8 cellular contexts compared by ENCODE assay signal in genomic region chr17:63446218-63446980, GRCh38. TPM values are rescaled to one million over a fixed set of nuclear protein-coding genes. Genes with fewer than 3 reads are reported as not detected.
DNase-seq lines count a peak whose midpoint lies in the region; ATAC-seq, FAIRE-seq and TF ChIP-seq lines count a peak whose summit lies in the region.

CYB561 (minus strand) TSS chr17:63446306; CDS start chr17:63437547, 8,759 bp downstream.

- POLR2A ChIA-PET in A549 (lab: Yijun Ruan, JAX) = interaction anchor here (0.8 to 3.0 kb wide), 7 partner anchors 11 to 382 kb away, joined by 3 to 10 read pairs (median 3); partner anchors contain the start of gene MAP3K3
- POLR2A ChIA-PET in activated CD4-positive, alpha-beta memory T cell treated with anti-CD3 and anti-CD28 coated beads, Interleukin-2, amount 10 ng/mL, durations not matched to agents 7 days and 5 days (lab: Charles Lee) = interaction anchor here (0.8 to 3.5 kb wide), 14 partner anchors 11 to 252 kb away, joined by 3 to 30 read pairs (median 4); partner anchors contain the start of genes ACE, DCAF7 and TACO1

- peak within 1 kb of the TSS; percentile 64 for H3K4me3 Mint-ChIP-seq in activated CD4-positive, alpha-beta memory T cell treated with anti-CD3 and anti-CD28 coated beads, Interleukin-2, amount 10 ng/mL, durations not matched to agents 7 days and 5 days
- H3K4me3 Mint-ChIP-seq in effector memory CD8-positive, alpha-beta T cell = peak within 1 kb of the TSS; percentile 74 to 83

- H3K9me3 ChIP-seq in A549 = no peaks in the 10 kb centered on the region

- no peak for FAIRE-seq in A549 (lab: Jason Lieb, UNC)
- FAIRE-seq in GM18507 (lab: Jason Lieb, UNC) = no peak

- TF ChIP-seq CTCF in A549 (IDR thresholded peaks at IDR 0.05) = no peak

- H3K4me2 ChIP-seq in A549 = peak within 1 kb of the TSS; percentile 94

- peaks cover 3% of the 10 kb centered on the region for H3K27me3 Mint-ChIP-seq in activated CD4-positive, alpha-beta memory T cell treated with anti-CD3 and anti-CD28 coated beads, Interleukin-2, amount 10 ng/mL, durations not matched to agents 7 days and 5 days
- no peaks in the 10 kb centered on the region for H3K27me3 Mint-ChIP-seq in effector memory CD8-positive, alpha-beta T cell

- no peaks in the 10 kb centered on the region for H3K36me3 Mint-ChIP-seq in activated CD4-positive, alpha-beta memory T cell treated with anti-CD3 and anti-CD28 coated beads, Interleukin-2, amount 10 ng/mL, durations not matched to agents 7 days and 5 days (ENCODE audit: low read depth)
- peaks cover 33% of the 10 kb centered on the region for H3K36me3 Mint-ChIP-seq in effector memory CD8-positive, alpha-beta T cell (ENCODE audit: insufficient read depth)

- peak within 1 kb of the TSS; percentile 69 for H3K4me3 ChIP-seq in A549

- H3K27ac ChIP-seq in A549 = peak within 1 kb of the TSS; percentile 94 to 98

- peaks cover 43% of the 10 kb centered on the region for H3K4me1 Mint-ChIP-seq in activated CD4-positive, alpha-beta memory T cell treated with anti-CD3 and anti-CD28 coated beads, Interleukin-2, amount 10 ng/mL, durations not matched to agents 7 days and 5 days
- peaks cover 12 to 36% of the 10 kb centered on the region in 2 donors for H3K4me1 Mint-ChIP-seq in effector memory CD8-positive, alpha-beta T cell (ENCODE audit: low read depth in 2 of 2)

- peak within 1 kb of the TSS; percentile 69 for H3K27ac Mint-ChIP-seq in activated CD4-positive, alpha-beta memory T cell treated with anti-CD3 and anti-CD28 coated beads, Interleukin-2, amount 10 ng/mL, durations not matched to agents 7 days and 5 days
- H3K27ac Mint-ChIP-seq in effector memory CD8-positive, alpha-beta T cell = peak within 1 kb of the TSS; percentile 91 to 98

- CTCF ChIA-PET in A549 (lab: Yijun Ruan, JAX) = interaction anchor here (0.7 to 23.8 kb wide), 14 partner anchors 12 to 169 kb away, joined by 3 to 364 read pairs (median 4); partner anchors contain the start of genes ACE and DCAF7
- CTCF ChIA-PET in activated CD4-positive, alpha-beta memory T cell treated with anti-CD3 and anti-CD28 coated beads, Interleukin-2, amount 10 ng/mL, durations not matched to agents 7 days and 5 days (lab: Charles Lee) = interaction anchor here (0.7 to 2.1 kb wide), 7 partner anchors 11 to 252 kb away, joined by 3 to 12 read pairs (median 3); partner anchors contain the start of gene ACE

- DNase-seq in A549 (ENCODE audit: low read depth in 1 of 2, low spot score in 1 of 2) (peak; percentile 81 to 92), GM18507 (ENCODE audit: extremely low spot score, insufficient read length, low read depth) (peak; percentile 84), NCI-H226 (peak; percentile 50), mesenteric fat pad (ENCODE audit: low spot score) (peak; percentile 95)
- DNase-seq in activated CD4-positive, alpha-beta memory T cell treated with anti-CD3 and anti-CD28 coated beads, Interleukin-2, amount 10 ng/mL, durations not matched to agents 7 days and 5 days = peak; percentile 74
- peak; percentile 62 to 74 (median 70) for DNase-seq in effector memory CD8-positive, alpha-beta T cell
- DNase-seq in stimulated activated CD8-positive, alpha-beta memory T cell treated with anti-CD3 and anti-CD28 coated beads, Interleukin-15, amount 100 ng/mL, for 24 hours (ENCODE audit: low read depth) = peak; percentile 56

- 52% methylated on average over 22 of the region's 89 CpGs for WGBS in A549 (ENCODE audit: missing lambda C conversion rate)

- no peak for TF ChIP-seq EP300 in A549 (IDR thresholded peaks at IDR 0.05)

- ATAC-seq in A549 (peak; percentile 75), HG02973 (IDR thresholded peaks at IDR 0.05; ENCODE audit: unreplicated experiment) (peak; percentile 51)
- ATAC-seq in effector memory CD8-positive, alpha-beta T cell (replicated peaks) = peak; percentile 58

- H3K9me3 Mint-ChIP-seq in activated CD4-positive, alpha-beta memory T cell treated with anti-CD3 and anti-CD28 coated beads, Interleukin-2, amount 10 ng/mL, durations not matched to agents 7 days and 5 days = no peaks in the 10 kb centered on the region
- H3K9me3 Mint-ChIP-seq in effector memory CD8-positive, alpha-beta T cell = no peaks in the 10 kb centered on the region

- TF ChIP-seq RAD21 in A549 (conservative IDR thresholded peaks at IDR 0.05 in 1 of 2, IDR thresholded peaks at IDR 0.05 in 1 of 2) = no peak

- TF ChIP-seq POLR2A in A549 (IDR thresholded peaks at IDR 0.05; ENCODE audit: low read length) = peak; percentile 47

- H3K4me1 ChIP-seq in A549 = peaks cover 15% of the 10 kb centered on the region

TF ChIP-seq in A549, 52 proteins besides CTCF, POLR2A, EP300 and RAD21 (continues in another document):
- TF ChIP-seq, protein P1, sequence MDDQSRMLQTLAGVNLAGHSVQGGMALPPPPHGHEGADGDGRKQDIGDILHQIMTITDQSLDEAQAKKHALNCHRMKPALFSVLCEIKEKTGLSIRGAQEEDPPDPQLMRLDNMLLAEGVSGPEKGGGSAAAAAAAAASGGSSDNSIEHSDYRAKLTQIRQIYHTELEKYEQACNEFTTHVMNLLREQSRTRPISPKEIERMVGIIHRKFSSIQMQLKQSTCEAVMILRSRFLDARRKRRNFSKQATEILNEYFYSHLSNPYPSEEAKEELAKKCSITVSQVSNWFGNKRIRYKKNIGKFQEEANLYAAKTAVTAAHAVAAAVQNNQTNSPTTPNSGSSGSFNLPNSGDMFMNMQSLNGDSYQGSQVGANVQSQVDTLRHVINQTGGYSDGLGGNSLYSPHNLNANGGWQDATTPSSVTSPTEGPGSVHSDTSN (IDR thresholded peaks at IDR 0.05) = no peak
- peak; percentile 96 for TF ChIP-seq TP53 (CRISPR knock-in tag; IDR thresholded peaks at IDR 0.05)
- TF ChIP-seq HEYL (CRISPR knock-in tag; IDR thresholded peaks at IDR 0.05) = 0 out of 2 replicates have a peak, but pooled peaks have one; percentile 33
- peak; percentile 99 for TF ChIP-seq HOXB13 (CRISPR knock-in tag; IDR thresholded peaks at IDR 0.05; ENCODE audit: low read depth)
- TF ChIP-seq BHLHE40 (IDR thresholded peaks at IDR 0.05; ENCODE audit: low read depth, low read length) = peak; percentile 98
- peak; percentile 86 for TF ChIP-seq MYC (IDR thresholded peaks at IDR 0.05; ENCODE audit: borderline replicate concordance, low read length)
- TF ChIP-seq NPAS2 (CRISPR knock-in tag; IDR thresholded peaks at IDR 0.05; ENCODE audit: borderline replicate concordance) = peak; percentile 75
- peak; percentile 98 for TF ChIP-seq MAX (IDR thresholded peaks at IDR 0.05)
- TF ChIP-seq EHF (CRISPR knock-in tag; IDR thresholded peaks at IDR 0.05) = peak; percentile 96
- TF ChIP-seq ZSCAN20 (CRISPR knock-in tag; IDR thresholded peaks at IDR 0.05) = peak; percentile 58; the same call in 1 of the 2 replicates
- TF ChIP-seq BCL3 (IDR thresholded peaks at IDR 0.05) = 0 out of 3 replicates have a peak, but pooled peaks have one; percentile 52
- TF ChIP-seq, protein P2, sequence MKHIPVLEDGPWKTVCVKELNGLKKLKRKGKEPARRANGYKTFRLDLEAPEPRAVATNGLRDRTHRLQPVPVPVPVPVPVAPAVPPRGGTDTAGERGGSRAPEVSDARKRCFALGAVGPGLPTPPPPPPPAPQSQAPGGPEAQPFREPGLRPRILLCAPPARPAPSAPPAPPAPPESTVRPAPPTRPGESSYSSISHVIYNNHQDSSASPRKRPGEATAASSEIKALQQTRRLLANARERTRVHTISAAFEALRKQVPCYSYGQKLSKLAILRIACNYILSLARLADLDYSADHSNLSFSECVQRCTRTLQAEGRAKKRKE (CRISPR knock-in tag; IDR thresholded peaks at IDR 0.05; ENCODE audit: low read depth) = peak; percentile 97
- TF ChIP-seq, protein P3, sequence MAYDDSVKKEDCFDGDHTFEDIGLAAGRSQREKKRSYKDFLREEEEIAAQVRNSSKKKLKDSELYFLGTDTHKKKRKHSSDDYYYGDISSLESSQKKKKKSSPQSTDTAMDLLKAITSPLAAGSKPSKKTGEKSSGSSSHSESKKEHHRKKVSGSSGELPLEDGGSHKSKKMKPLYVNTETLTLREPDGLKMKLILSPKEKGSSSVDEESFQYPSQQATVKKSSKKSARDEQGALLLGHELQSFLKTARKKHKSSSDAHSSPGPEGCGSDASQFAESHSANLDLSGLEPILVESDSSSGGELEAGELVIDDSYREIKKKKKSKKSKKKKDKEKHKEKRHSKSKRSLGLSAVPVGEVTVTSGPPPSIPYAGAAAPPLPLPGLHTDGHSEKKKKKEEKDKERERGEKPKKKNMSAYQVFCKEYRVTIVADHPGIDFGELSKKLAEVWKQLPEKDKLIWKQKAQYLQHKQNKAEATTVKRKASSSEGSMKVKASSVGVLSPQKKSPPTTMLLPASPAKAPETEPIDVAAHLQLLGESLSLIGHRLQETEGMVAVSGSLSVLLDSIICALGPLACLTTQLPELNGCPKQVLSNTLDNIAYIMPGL (CRISPR knock-in tag; IDR thresholded peaks at IDR 0.05; ENCODE audit: borderline replicate concordance) = peak; percentile 61; the same call in 1 of the 2 replicates
- no peak for TF ChIP-seq ZNF302 (CRISPR knock-in tag; IDR thresholded peaks at IDR 0.05)

RNA-seq across cellular contexts. Expression of gene CYB561, which starts in this region (rescaled TPM):
- polyA plus RNA-seq in A549 (2011; rRNA removed) (16.6 and 19.7 TPM in 2 replicates), A549 (2017; fragmentation: RNase III; extraction: RNeasy Plus Mini Kit Qiagen cat#74134 plus additional on column Dnase treatment) (26.8 to 29.8 TPM (median 27.2 TPM) in 3 replicates)
- polyA plus RNA-seq in A549 (2012; cell fraction: cytosol; rRNA removed) = 23.2 and 33.5 TPM in 2 replicates
- polyA plus RNA-seq in A549 (2012; cell fraction: nucleus; rRNA removed) = 43.4 and 61.5 TPM in 2 replicates
- polyA minus RNA-seq in A549 (2011; rRNA and poly(A)+ RNA removed) = 29.3 and 38.2 TPM in 2 replicates
- 10 to 100 TPM; 28.9 to 30.3 TPM for total RNA-seq in activated CD4-positive, alpha-beta memory T cell treated with anti-CD3 and anti-CD28 coated beads, Interleukin-2, amount 10 ng/mL, durations not matched to agents 7 days and 5 days
- 26.7 TPM for total RNA-seq in mesenteric fat pad

Comparison
In these comparisons a context has a peak if more than half of its experiments do, and no peak if none do; other contexts are left out.
1. Peak in every context shown above with its lines: DNase-seq, ATAC-seq, H3K4me3 ChIP-seq and H3K27ac ChIP-seq.